Comparison of ENCODE assay signal across 8 cellular contexts in genomic region chr19:6392219-6393073, GRCh38. TPM values are rescaled to one million over a fixed set of nuclear protein-coding genes. Genes with fewer than 3 reads are reported as not detected.
DNase-seq lines count a peak whose midpoint lies in the region; ATAC-seq and TF ChIP-seq lines count a peak whose summit lies in the region.

No MANE protein-coding gene starts in this region.

- H3K36me3 Mint-ChIP-seq in activated CD8-positive, alpha-beta memory T cell treated with anti-CD3 and anti-CD28 coated beads, Interleukin-2, amount 10 ng/mL, durations not matched to agents 7 days and 5 days: peaks cover 25% of the 10 kb centered on the region

- peak overlapping the region; percentile 91 for H3K4me3 Mint-ChIP-seq in activated CD8-positive, alpha-beta memory T cell treated with anti-CD3 and anti-CD28 coated beads, Interleukin-2, amount 10 ng/mL, durations not matched to agents 7 days and 5 days

- peak overlapping the region; percentile 90 for H3K27ac Mint-ChIP-seq in activated CD8-positive, alpha-beta memory T cell treated with anti-CD3 and anti-CD28 coated beads, Interleukin-2, amount 10 ng/mL, durations not matched to agents 7 days and 5 days

- H3K9me3 ChIP-seq in iPS DF 6.9 (ENCODE audit: control insufficient read depth, insufficient read depth, low read length) (no peaks in the 10 kb centered on the region), subcutaneous abdominal adipose tissue (ENCODE audit: control insufficient read depth in 5 of 5, low read length in 5 of 5) (no peaks in the 10 kb centered on the region)

- CTCF ChIA-PET in activated CD8-positive, alpha-beta memory T cell treated with anti-CD3 and anti-CD28 coated beads, Interleukin-2, amount 10 ng/mL, durations not matched to agents 7 days and 5 days (lab: Charles Lee): interaction anchor here (0.9 to 1.4 kb wide), 2 partner anchors 33 to 112 kb away, joined by 3 to 5 read pairs; no protein-coding TSS in a partner anchor

- H3K4me1 ChIP-seq in iPS DF 6.9 (ENCODE audit: control insufficient read depth, insufficient read depth, low read length) (peaks cover 2% of the 10 kb centered on the region), subcutaneous abdominal adipose tissue (ENCODE audit: control insufficient read depth in 5 of 5, insufficient read depth in 5 of 5, low read length in 5 of 5) (peaks cover 3 to 25% (median 18%) of the 10 kb centered on the region in 5 donors)

- H3K27me3 ChIP-seq in iPS DF 6.9 (ENCODE audit: control insufficient read depth, insufficient read depth, low read length) (no peaks in the 10 kb centered on the region), subcutaneous abdominal adipose tissue (ENCODE audit: control insufficient read depth in 5 of 5, insufficient read depth in 4 of 5, low read length in 5 of 5) (no peaks in the 10 kb centered on the region)

- no peaks in the 10 kb centered on the region for H3K9me3 Mint-ChIP-seq in activated CD8-positive, alpha-beta memory T cell treated with anti-CD3 and anti-CD28 coated beads, Interleukin-2, amount 10 ng/mL, durations not matched to agents 7 days and 5 days (ENCODE audit: low read depth)

- peaks cover 26% of the 10 kb centered on the region for H3K4me1 Mint-ChIP-seq in activated CD8-positive, alpha-beta memory T cell treated with anti-CD3 and anti-CD28 coated beads, Interleukin-2, amount 10 ng/mL, durations not matched to agents 7 days and 5 days

- H3K36me3 ChIP-seq in iPS DF 6.9 (ENCODE audit: control insufficient read depth, insufficient read depth, low read length) (peaks cover 13% of the 10 kb centered on the region), subcutaneous abdominal adipose tissue (ENCODE audit: control insufficient read depth in 5 of 5, insufficient read depth in 5 of 5, low read length in 5 of 5) (peaks cover 0 to 29% (median 21%) of the 10 kb centered on the region in 5 donors)

- peak overlapping the region; percentile 87 to 97 (median 94) for H3K9ac ChIP-seq in subcutaneous abdominal adipose tissue (ENCODE audit: low read length in 5 of 5)

- H3K27me3 Mint-ChIP-seq in activated CD8-positive, alpha-beta memory T cell treated with anti-CD3 and anti-CD28 coated beads, Interleukin-2, amount 10 ng/mL, durations not matched to agents 7 days and 5 days: no peaks in the 10 kb centered on the region

- TF ChIP-seq CTCF in WI38 (IDR thresholded peaks at IDR 0.05; ENCODE audit: low read depth, low read length): no peak

- H3K4me3 ChIP-seq in WI38 (ENCODE audit: low read depth, low read length) (peak overlapping the region; percentile 93), iPS DF 6.9 (ENCODE audit: low read length) (peak overlapping the region; percentile 79), subcutaneous abdominal adipose tissue (ENCODE audit: low read depth in 1 of 5, low read length in 5 of 5) (peak overlapping the region; percentile 58 to 94 (median 92))

- H3K27ac ChIP-seq in iPS DF 6.9 (ENCODE audit: low read length) (no peak overlapping the region), subcutaneous abdominal adipose tissue (ENCODE audit: low read depth, low read length) (peak overlapping the region; percentile 84)

- DNase-seq in activated CD8-positive, alpha-beta memory T cell treated with anti-CD3 and anti-CD28 coated beads, Interleukin-2, amount 10 ng/mL, durations not matched to agents 7 days and 5 days: no peak
- DNase-seq in activated CD8-positive, alpha-beta memory T cell treated with anti-CD3 and anti-CD28 coated beads for 24 hours: no peak
- no peak for DNase-seq in iPS DF 6.9 (ENCODE audit: low read depth, low spot score)
- DNase-seq in NCI-H187 (lab: John Stamatoyannopoulos, UW): no peak
- no peak for DNase-seq in NCI-H187 treated with DMSO at 0.1 percent for 48 hours (lab: John Stamatoyannopoulos, UW)

- WGBS in iPS DF 6.9 (ENCODE audit: insufficient coverage, insufficient read length): no CpG with 5 or more reads among the region's 30 CpGs

- peak; percentile 0 for ATAC-seq in activated CD8-positive, alpha-beta memory T cell treated with anti-CD3 and anti-CD28 coated beads, Interleukin-2, amount 10 ng/mL, durations not matched to agents 7 days and 5 days
- ATAC-seq in HG02973 (IDR thresholded peaks at IDR 0.05; ENCODE audit: unreplicated experiment): no peak

RNA-seq across cellular contexts. Expression of gene GTF2F1, which starts 0.5 kb away (rescaled TPM):
- 10 to 100 TPM; 64.7 to 77.4 TPM for total RNA-seq in activated CD8-positive, alpha-beta memory T cell treated with anti-CD3 and anti-CD28 coated beads, Interleukin-2, amount 10 ng/mL, durations not matched to agents 7 days and 5 days

RNA-seq across cellular contexts. Expression of gene PSPN, which starts 16.7 kb away (rescaled TPM):
- 1 to 10 TPM; 1.8 to 2.6 TPM for total RNA-seq in activated CD8-positive, alpha-beta memory T cell treated with anti-CD3 and anti-CD28 coated beads, Interleukin-2, amount 10 ng/mL, durations not matched to agents 7 days and 5 days

RNA-seq across cellular contexts. Expression of gene ALKBH7, which starts 19.9 kb away (rescaled TPM):
- total RNA-seq in activated CD8-positive, alpha-beta memory T cell treated with anti-CD3 and anti-CD28 coated beads, Interleukin-2, amount 10 ng/mL, durations not matched to agents 7 days and 5 days: 10 to 100 TPM; 31.9 to 45.8 TPM

RNA-seq across cellular contexts. Expression of gene CLPP, which starts 31.1 kb away (rescaled TPM):
- 100 to 1,000 TPM; 141 to 145 TPM for total RNA-seq in activated CD8-positive, alpha-beta memory T cell treated with anti-CD3 and anti-CD28 coated beads, Interleukin-2, amount 10 ng/mL, durations not matched to agents 7 days and 5 days

RNA-seq across cellular contexts. Expression of gene KHSRP, which starts 32.2 kb away (rescaled TPM):
- total RNA-seq in activated CD8-positive, alpha-beta memory T cell treated with anti-CD3 and anti-CD28 coated beads, Interleukin-2, amount 10 ng/mL, durations not matched to agents 7 days and 5 days: 100 to 1,000 TPM; 341 to 364 TPM
